ENCODE assay signal across 8 cellular contexts in genomic region chr19:14072535-14073231, GRCh38. TPM values are rescaled to one million over a fixed set of nuclear protein-coding genes. Genes with fewer than 3 reads are reported as not detected.
A peak's percentile ranks its signal among the peaks of the same experiment; 100 is the strongest.
DNase-seq lines count a peak whose midpoint lies in the region; ATAC-seq and TF ChIP-seq lines count a peak whose summit lies in the region.

TSS of gene MISP3 (plus strand) at chr19:14072786. CDS start at chr19:14073310, 524 bp downstream.

- no peaks in the 10 kb centered on the region for H3K9me3 Mint-ChIP-seq in central memory CD8-positive, alpha-beta T cell

- H3K27me3 ChIP-seq in SJSA1 (replicated peaks) = peaks cover 25% of the 10 kb centered on the region
- no peaks in the 10 kb centered on the region for H3K27me3 ChIP-seq in liver (ENCODE audit: control insufficient read depth in 4 of 4, insufficient read depth in 4 of 4, low read length in 3 of 4)

- DNase-seq in DMS153 treated with DMSO at 0.1 percent for 48 hours (lab: John Stamatoyannopoulos, UW; ENCODE audit: unreplicated experiment) (peak; percentile 61), SJSA1 (ENCODE audit: low read depth in 1 of 2, low spot score in 2 of 2) (no peak), pons (ENCODE audit: low spot score) (no peak)
- DNase-seq in central memory CD8-positive, alpha-beta T cell (ENCODE audit: low spot score in 2 of 2) = no peak
- DNase-seq in stimulated activated naive CD8-positive, alpha-beta T cell treated with anti-CD3 and anti-CD28 coated beads, Interleukin-15, Interleukin-2, amounts not matched to agents 100 U/mL and 50 U/mL, for 24 hours = peak; percentile 65

- H3K4me3 ChIP-seq in SJSA1 (peak within 1 kb of the TSS; percentile 52), liver (ENCODE audit: low read depth in 1 of 3, low read length in 3 of 3) (peak within 1 kb of the TSS; percentile 66 to 80 (median 73))

- peak within 1 kb of the TSS; percentile 35 to 54 for H3K9ac ChIP-seq in liver (ENCODE audit: low read depth in 1 of 2, low read length in 2 of 2)

- H3K27me3 Mint-ChIP-seq in central memory CD8-positive, alpha-beta T cell = no peaks in the 10 kb centered on the region

- H3K4me1 ChIP-seq in SJSA1 (replicated peaks) = peaks cover 36% of the 10 kb centered on the region
- H3K4me1 ChIP-seq in liver (ENCODE audit: control insufficient read depth in 4 of 4, insufficient read depth in 4 of 4, low read length in 3 of 4) = peaks cover 0 to 41% (median 24%) of the 10 kb centered on the region in 4 donors

- H3K4me1 Mint-ChIP-seq in central memory CD8-positive, alpha-beta T cell = peaks cover 15% of the 10 kb centered on the region

- no peak for TF ChIP-seq CTCF in liver (IDR thresholded peaks at IDR 0.05; ENCODE audit: low read depth, low read length, missing input control)

- H3K27ac ChIP-seq in SJSA1 (no peak within 1 kb of the TSS), liver (ENCODE audit: low read depth in 1 of 2, low read length in 2 of 2) (peak within 1 kb of the TSS; percentile 69 to 93)

- H3K36me3 ChIP-seq in SJSA1 = no peaks in the 10 kb centered on the region
- H3K36me3 ChIP-seq in liver (ENCODE audit: control insufficient read depth in 4 of 4, insufficient read depth in 3 of 4, low read depth in 1 of 4, low read length in 3 of 4) = no peaks in the 10 kb centered on the region

- no peak for TF ChIP-seq RAD21 in liver (IDR thresholded peaks at IDR 0.05)

- WGBS in liver = under 1% methylated on average over 49 of the region's 49 CpGs

- peak within 1 kb of the TSS; percentile 98 for H3K4me3 Mint-ChIP-seq in central memory CD8-positive, alpha-beta T cell

- peaks cover 14% of the 10 kb centered on the region for H3K36me3 Mint-ChIP-seq in central memory CD8-positive, alpha-beta T cell (ENCODE audit: insufficient read depth)

- H3K9me3 ChIP-seq in SJSA1 (replicated peaks) = peaks cover 11% of the 10 kb centered on the region
- H3K9me3 ChIP-seq in liver (ENCODE audit: control insufficient read depth in 4 of 4, low read length in 3 of 4) = no peaks in the 10 kb centered on the region

- peak; percentile 9 for ATAC-seq in HG02840 (IDR thresholded peaks at IDR 0.05; ENCODE audit: low FRiP score, unreplicated experiment)
- ATAC-seq in central memory CD8-positive, alpha-beta T cell (replicated peaks; ENCODE audit: extremely low read depth, poor library complexity, severe bottlenecking) = peak; percentile 10
- ATAC-seq in stimulated activated naive CD8-positive, alpha-beta T cell treated with anti-CD3 and anti-CD28 coated beads, Interleukin-15, Interleukin-2, amounts not matched to agents 100 U/mL and 50 U/mL, for 24 hours = peak; percentile 12
- no peak for ATAC-seq in HG03025 (IDR thresholded peaks at IDR 0.05; ENCODE audit: low FRiP score, unreplicated experiment)

- peak within 1 kb of the TSS; percentile 97 for H3K27ac Mint-ChIP-seq in central memory CD8-positive, alpha-beta T cell (ENCODE audit: low read depth)

TF ChIP-seq in liver, 16 proteins besides CTCF, POLR2A, EP300 and RAD21:
- no peak for TF ChIP-seq ZBTB33 (IDR thresholded peaks at IDR 0.05)
- no peak for TF ChIP-seq EGR1 (IDR thresholded peaks at IDR 0.05; ENCODE audit: low read depth in 2 of 2)
- peak; percentile 38 for TF ChIP-seq REST (IDR thresholded peaks at IDR 0.05)
- TF ChIP-seq HNF4G (IDR thresholded peaks at IDR 0.05) = no peak
- TF ChIP-seq GABPA (IDR thresholded peaks at IDR 0.05 in 1 of 2, conservative IDR thresholded peaks at IDR 0.05 in 1 of 2) = no peak
- TF ChIP-seq FOXA1 (IDR thresholded peaks at IDR 0.05) = no peak

RNA-seq across cellular contexts. Expression of gene MISP3, which starts in this region (rescaled TPM):
- total RNA-seq in SJSA1 (2014; rRNA removed; shearing (Covaris generic)) = 0.34 TPM in 1 of 2 replicates, not detected in the other
- 1 to 10 TPM in 1 of 2 donors, under 1 TPM in 1; 0.28 to 3.8 TPM for total RNA-seq in liver
- 1 to 10 TPM; 1.8 to 3.9 TPM for polyA plus RNA-seq in liver

Comparison
In these comparisons a context has a peak if more than half of its experiments do, and no peak if none do; other contexts are left out.
1. DNase-seq: peak in DMS153 treated with DMSO at 0.1 percent for 48 hours (single experiment) and stimulated activated naive CD8-positive, alpha-beta T cell treated with anti-CD3 and anti-CD28 coated beads, Interleukin-15, Interleukin-2, amounts not matched to agents 100 U/mL and 50 U/mL, for 24 hours (single experiment); none in SJSA1 (0 of 2), central memory CD8-positive, alpha-beta T cell (0 of 2) and pons (single experiment).